ENCODE assay signal across 1 cellular context in the genomic region with DNA sequence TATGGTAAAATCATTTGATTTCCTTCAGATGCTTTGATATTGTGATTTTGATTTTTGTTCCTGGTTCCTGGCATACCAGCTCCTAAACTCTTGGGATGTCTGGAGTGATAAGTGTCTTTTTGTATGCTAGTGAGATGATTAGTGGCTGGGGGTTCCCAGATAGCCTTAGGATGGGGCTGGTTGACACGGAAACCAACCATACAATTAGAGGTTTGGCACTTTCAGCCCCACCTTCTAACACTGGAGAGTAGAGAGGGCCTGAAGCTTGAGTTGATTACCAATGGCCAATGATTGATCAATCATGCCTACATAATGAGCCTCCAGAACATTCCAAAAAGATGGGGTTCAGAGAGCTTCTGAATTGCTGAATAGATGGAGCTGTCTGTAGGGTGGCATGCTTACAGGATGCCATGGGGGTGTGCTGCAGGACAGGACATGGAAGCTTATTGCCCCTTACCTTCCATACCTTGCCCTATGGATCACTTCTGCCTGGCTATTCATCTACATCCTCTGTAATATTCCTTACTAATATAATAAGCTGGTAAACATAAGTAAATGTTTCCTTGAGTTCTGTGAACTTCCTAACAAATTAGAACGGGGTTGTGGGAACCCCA.
TF ChIP-seq lines count a peak whose summit lies in the region.

No MANE protein-coding gene starts in this region.

TF ChIP-seq in GM23338, 12 proteins besides CTCF, POLR2A, EP300 and RAD21 (continued from another document):
- TF ChIP-seq, protein P1, sequence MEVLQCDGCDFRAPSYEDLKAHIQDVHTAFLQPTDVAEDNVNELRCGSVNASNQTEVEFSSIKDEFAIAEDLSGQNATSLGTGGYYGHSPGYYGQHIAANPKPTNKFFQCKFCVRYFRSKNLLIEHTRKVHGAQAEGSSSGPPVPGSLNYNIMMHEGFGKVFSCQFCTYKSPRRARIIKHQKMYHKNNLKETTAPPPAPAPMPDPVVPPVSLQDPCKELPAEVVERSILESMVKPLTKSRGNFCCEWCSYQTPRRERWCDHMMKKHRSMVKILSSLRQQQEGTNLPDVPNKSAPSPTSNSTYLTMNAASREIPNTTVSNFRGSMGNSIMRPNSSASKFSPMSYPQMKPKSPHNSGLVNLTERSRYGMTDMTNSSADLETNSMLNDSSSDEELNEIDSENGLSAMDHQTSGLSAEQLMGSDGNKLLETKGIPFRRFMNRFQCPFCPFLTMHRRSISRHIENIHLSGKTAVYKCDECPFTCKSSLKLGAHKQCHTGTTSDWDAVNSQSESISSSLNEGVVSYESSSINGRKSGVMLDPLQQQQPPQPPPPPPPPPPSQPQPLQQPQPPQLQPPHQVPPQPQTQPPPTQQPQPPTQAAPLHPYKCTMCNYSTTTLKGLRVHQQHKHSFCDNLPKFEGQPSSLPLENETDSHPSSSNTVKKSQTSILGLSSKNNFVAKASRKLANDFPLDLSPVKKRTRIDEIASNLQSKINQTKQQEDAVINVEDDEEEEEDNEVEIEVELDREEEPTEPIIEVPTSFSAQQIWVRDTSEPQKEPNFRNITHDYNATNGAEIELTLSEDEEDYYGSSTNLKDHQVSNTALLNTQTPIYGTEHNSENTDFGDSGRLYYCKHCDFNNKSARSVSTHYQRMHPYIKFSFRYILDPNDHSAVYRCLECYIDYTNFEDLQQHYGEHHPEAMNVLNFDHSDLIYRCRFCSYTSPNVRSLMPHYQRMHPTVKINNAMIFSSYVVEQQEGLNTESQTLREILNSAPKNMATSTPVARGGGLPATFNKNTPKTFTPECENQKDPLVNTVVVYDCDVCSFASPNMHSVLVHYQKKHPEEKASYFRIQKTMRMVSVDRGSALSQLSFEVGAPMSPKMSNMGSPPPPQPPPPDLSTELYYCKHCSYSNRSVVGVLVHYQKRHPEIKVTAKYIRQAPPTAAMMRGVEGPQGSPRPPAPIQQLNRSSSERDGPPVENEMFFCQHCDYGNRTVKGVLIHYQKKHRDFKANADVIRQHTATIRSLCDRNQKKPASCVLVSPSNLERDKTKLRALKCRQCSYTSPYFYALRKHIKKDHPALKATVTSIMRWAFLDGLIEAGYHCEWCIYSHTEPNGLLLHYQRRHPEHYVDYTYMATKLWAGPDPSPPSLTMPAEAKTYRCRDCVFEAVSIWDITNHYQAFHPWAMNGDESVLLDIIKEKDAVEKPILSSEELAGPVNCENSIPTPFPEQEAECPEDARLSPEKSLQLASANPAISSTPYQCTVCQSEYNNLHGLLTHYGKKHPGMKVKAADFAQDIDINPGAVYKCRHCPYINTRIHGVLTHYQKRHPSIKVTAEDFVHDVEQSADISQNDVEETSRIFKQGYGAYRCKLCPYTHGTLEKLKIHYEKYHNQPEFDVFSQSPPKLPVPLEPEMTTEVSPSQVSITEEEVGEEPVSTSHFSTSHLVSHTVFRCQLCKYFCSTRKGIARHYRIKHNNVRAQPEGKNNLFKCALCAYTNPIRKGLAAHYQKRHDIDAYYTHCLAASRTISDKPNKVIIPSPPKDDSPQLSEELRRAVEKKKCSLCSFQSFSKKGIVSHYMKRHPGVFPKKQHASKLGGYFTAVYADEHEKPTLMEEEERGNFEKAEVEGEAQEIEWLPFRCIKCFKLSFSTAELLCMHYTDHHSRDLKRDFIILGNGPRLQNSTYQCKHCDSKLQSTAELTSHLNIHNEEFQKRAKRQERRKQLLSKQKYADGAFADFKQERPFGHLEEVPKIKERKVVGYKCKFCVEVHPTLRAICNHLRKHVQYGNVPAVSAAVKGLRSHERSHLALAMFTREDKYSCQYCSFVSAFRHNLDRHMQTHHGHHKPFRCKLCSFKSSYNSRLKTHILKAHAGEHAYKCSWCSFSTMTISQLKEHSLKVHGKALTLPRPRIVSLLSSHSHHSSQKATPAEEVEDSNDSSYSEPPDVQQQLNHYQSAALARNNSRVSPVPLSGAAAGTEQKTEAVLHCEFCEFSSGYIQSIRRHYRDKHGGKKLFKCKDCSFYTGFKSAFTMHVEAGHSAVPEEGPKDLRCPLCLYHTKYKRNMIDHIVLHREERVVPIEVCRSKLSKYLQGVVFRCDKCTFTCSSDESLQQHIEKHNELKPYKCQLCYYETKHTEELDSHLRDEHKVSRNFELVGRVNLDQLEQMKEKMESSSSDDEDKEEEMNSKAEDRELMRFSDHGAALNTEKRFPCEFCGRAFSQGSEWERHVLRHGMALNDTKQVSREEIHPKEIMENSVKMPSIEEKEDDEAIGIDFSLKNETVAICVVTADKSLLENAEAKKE (CRISPR knock-in tag; IDR thresholded peaks at IDR 0.05), result no peak
- TF ChIP-seq NANOG (IDR thresholded peaks at IDR 0.05; ENCODE audit: borderline replicate concordance) (no peak), ZNF114 (CRISPR knock-in tag; IDR thresholded peaks at IDR 0.05) (no peak), ZNF331 (CRISPR knock-in tag; IDR thresholded peaks at IDR 0.05; ENCODE audit: low read depth) (no peak)
- TF ChIP-seq, protein P2, sequence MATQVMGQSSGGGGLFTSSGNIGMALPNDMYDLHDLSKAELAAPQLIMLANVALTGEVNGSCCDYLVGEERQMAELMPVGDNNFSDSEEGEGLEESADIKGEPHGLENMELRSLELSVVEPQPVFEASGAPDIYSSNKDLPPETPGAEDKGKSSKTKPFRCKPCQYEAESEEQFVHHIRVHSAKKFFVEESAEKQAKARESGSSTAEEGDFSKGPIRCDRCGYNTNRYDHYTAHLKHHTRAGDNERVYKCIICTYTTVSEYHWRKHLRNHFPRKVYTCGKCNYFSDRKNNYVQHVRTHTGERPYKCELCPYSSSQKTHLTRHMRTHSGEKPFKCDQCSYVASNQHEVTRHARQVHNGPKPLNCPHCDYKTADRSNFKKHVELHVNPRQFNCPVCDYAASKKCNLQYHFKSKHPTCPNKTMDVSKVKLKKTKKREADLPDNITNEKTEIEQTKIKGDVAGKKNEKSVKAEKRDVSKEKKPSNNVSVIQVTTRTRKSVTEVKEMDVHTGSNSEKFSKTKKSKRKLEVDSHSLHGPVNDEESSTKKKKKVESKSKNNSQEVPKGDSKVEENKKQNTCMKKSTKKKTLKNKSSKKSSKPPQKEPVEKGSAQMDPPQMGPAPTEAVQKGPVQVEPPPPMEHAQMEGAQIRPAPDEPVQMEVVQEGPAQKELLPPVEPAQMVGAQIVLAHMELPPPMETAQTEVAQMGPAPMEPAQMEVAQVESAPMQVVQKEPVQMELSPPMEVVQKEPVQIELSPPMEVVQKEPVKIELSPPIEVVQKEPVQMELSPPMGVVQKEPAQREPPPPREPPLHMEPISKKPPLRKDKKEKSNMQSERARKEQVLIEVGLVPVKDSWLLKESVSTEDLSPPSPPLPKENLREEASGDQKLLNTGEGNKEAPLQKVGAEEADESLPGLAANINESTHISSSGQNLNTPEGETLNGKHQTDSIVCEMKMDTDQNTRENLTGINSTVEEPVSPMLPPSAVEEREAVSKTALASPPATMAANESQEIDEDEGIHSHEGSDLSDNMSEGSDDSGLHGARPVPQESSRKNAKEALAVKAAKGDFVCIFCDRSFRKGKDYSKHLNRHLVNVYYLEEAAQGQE (IDR thresholded peaks at IDR 0.05; ENCODE audit: unreplicated experiment), result no peak
